Comparison of ENCODE assay signal across 13 cellular contexts in the genomic region with DNA sequence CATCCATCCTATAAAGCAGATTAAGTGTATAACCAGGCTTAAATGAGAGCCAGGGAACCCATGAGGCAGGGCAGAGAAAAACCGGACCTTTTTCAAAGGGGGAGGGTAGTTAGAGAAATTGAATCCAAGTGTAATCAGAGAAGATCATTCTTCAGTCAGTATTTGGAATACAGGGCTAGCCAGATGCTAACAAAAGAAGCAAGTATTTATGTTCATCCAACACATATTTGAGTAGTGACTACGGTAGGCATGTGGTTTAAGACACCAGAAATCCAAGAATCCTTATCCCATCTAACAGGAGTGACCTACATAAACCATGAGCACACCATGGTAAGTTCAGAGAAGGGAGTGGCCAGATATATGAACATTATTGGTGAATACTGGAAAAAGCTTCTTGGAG. TPM values are rescaled to one million over a fixed set of nuclear protein-coding genes. Genes with fewer than 3 reads are reported as not detected.
DNase-seq lines count a peak whose midpoint lies in the region; ATAC-seq and TF ChIP-seq lines count a peak whose summit lies in the region.
"Had no signal": no experiment of that assay in that cellular context is flagged by ENCODE, and none has a peak within 500 bp of the region (broad histone marks: within the 10 kb centered on the region; RNA-seq: fewer than 3 reads in every experiment).

No MANE protein-coding gene starts in this region.

- no peaks in the 10 kb centered on the region for H4K20me1 ChIP-seq in PC-3 (ENCODE audit: low read length)

- DNase-seq in BJ (ENCODE audit: low read depth), result peak; percentile 87
- peak; percentile 88 for DNase-seq in PC-3
- DNase-seq in dedifferentiated amniotic fluid mesenchymal stem cell (ENCODE audit: extremely low spot score), result peak; percentile 87
- DNase-seq in nephron progenitor cell, result no peak
- DNase-seq in Caco-2, result no peak
- no peak for DNase-seq in left ventricle myocardium inferior
- no peak for DNase-seq in colonic mucosa
- DNase-seq: left ventricle myocardium superior, NCI-H524 treated with DMSO at 0.1 percent for 48 hours, psoas muscle, upper lobe of right lung had no signal

- no peaks in the 10 kb centered on the region for H3K79me2 ChIP-seq in PC-3 (ENCODE audit: low read length)

- BruUV-seq in PC-3 (replicated peaks; lab: Mats Ljungman, UMichigan) (no TSS peak), Caco-2 (replicated peaks; lab: Mats Ljungman, UMichigan) (no TSS peak)

- H3K9me3 Mint-ChIP-seq in nephron progenitor cell (no peaks in the 10 kb centered on the region), Caco-2 (ENCODE audit: unreplicated experiment) (no peaks in the 10 kb centered on the region)

- H3K27ac Mint-ChIP-seq in nephron progenitor cell (peak overlapping the region; percentile 25), Caco-2 (ENCODE audit: unreplicated experiment) (no peak overlapping the region)

- H3K4me3 ChIP-seq in BJ (ENCODE audit: low read depth, low read length) (no peak overlapping the region), PC-3 (ENCODE audit: low read length) (no peak overlapping the region), Caco-2 (ENCODE audit: low read depth, low read length) (no peak overlapping the region), left ventricle myocardium inferior (no peak overlapping the region), colonic mucosa (no peak overlapping the region)
- H3K4me3 ChIP-seq: psoas muscle, upper lobe of right lung had no signal

- peaks cover 35% of the 10 kb centered on the region for H3K4me1 Mint-ChIP-seq in nephron progenitor cell
- peaks cover 17% of the 10 kb centered on the region for H3K4me1 Mint-ChIP-seq in Caco-2 (ENCODE audit: low read depth, unreplicated experiment)

- H3K9me3 ChIP-seq in PC-3 (ENCODE audit: low read length) (no peaks in the 10 kb centered on the region), Caco-2 (no peaks in the 10 kb centered on the region), left ventricle myocardium inferior (replicated peaks) (no peaks in the 10 kb centered on the region), colonic mucosa (no peaks in the 10 kb centered on the region)
- H3K9me3 ChIP-seq: psoas muscle, upper lobe of right lung had no signal

- H3K27me3 ChIP-seq in BJ (ENCODE audit: control insufficient read depth, insufficient read depth, low read length) (no peaks in the 10 kb centered on the region), PC-3 (ENCODE audit: low read length) (no peaks in the 10 kb centered on the region), Caco-2 (replicated peaks; ENCODE audit: control insufficient read depth, insufficient read depth, low read length) (no peaks in the 10 kb centered on the region), left ventricle myocardium inferior (ENCODE audit: low read depth) (no peaks in the 10 kb centered on the region), colonic mucosa (no peaks in the 10 kb centered on the region)
- H3K27me3 ChIP-seq: upper lobe of right lung had no signal

- H2AFZ ChIP-seq in PC-3 (ENCODE audit: low read length), result no peak overlapping the region

- H3K4me3 Mint-ChIP-seq in nephron progenitor cell (no peak overlapping the region), Caco-2 (ENCODE audit: unreplicated experiment) (no peak overlapping the region)

- H3K36me3 Mint-ChIP-seq in nephron progenitor cell (ENCODE audit: low read depth) (peaks cover 14% of the 10 kb centered on the region), Caco-2 (ENCODE audit: insufficient read depth, unreplicated experiment) (peaks cover 16% of the 10 kb centered on the region)

- H3K27ac ChIP-seq in PC-3 (ENCODE audit: low read length) (peak overlapping the region; percentile 52), left ventricle myocardium inferior (replicated peaks) (no peak overlapping the region), colonic mucosa (no peak overlapping the region)
- H3K27ac ChIP-seq: psoas muscle, upper lobe of right lung had no signal

- H3K4me1 ChIP-seq in PC-3 (ENCODE audit: insufficient read depth, low read length), result peaks cover 23% of the 10 kb centered on the region
- H3K4me1 ChIP-seq in Caco-2, result no peaks in the 10 kb centered on the region
- H3K4me1 ChIP-seq in left ventricle myocardium inferior, result peaks cover 23% of the 10 kb centered on the region
- H3K4me1 ChIP-seq in colonic mucosa, result no peaks in the 10 kb centered on the region

- POLR2A ChIA-PET in BJ (lab: Charles Lee) (interaction anchor here (1.0 kb wide), 1 partner anchor 19 kb away, joined by 3 read pairs; no protein-coding TSS in a partner anchor), PC-3 (lab: Charles Lee; ENCODE audit: unreplicated experiment) (no interaction called here), Caco-2 (lab: Charles Lee) (no interaction called here)

- H3F3A ChIP-seq in PC-3 (ENCODE audit: low read length, unreplicated experiment), result no peaks in the 10 kb centered on the region

- ATAC-seq in PC-3 (peak; percentile 95), GM21528 (IDR thresholded peaks at IDR 0.05; ENCODE audit: low FRiP score, unreplicated experiment) (no peak)
- ATAC-seq: left ventricle myocardium superior, psoas muscle, upper lobe of right lung had no signal

- TF ChIP-seq CTCF in BJ (IDR thresholded peaks at IDR 0.05; ENCODE audit: insufficient read depth, low read depth, low read length), result no peak
- TF ChIP-seq CTCF in PC-3 (conservative IDR thresholded peaks at IDR 0.05; ENCODE audit: low read depth, low read length), result no peak
- no peak for TF ChIP-seq CTCF in nephron progenitor cell (IDR thresholded peaks at IDR 0.05)
- no peak for TF ChIP-seq CTCF in Caco-2 (IDR thresholded peaks at IDR 0.05; ENCODE audit: insufficient read depth in 1 of 2, low read depth in 1 of 2, low read length in 1 of 2, severe bottlenecking in 1 of 2, unreplicated experiment in 1 of 2)
- TF ChIP-seq CTCF in left ventricle myocardium inferior (IDR thresholded peaks at IDR 0.05; ENCODE audit: borderline replicate concordance), result no peak
- no peak for TF ChIP-seq CTCF in colonic mucosa (IDR thresholded peaks at IDR 0.05)

- H3K36me3 ChIP-seq in BJ (ENCODE audit: control insufficient read depth, insufficient read depth, low read length), result 0 out of 2 replicates have a peak, but pooled peaks cover 1% of the 10 kb centered on the region
- peaks cover 13% of the 10 kb centered on the region; the same call in 1 of the 2 replicates for H3K36me3 ChIP-seq in PC-3 (ENCODE audit: low read depth, low read length)
- H3K36me3 ChIP-seq in Caco-2 (ENCODE audit: control insufficient read depth, insufficient read depth, low read length), result no peaks in the 10 kb centered on the region
- H3K36me3 ChIP-seq in left ventricle myocardium inferior, result peaks cover 7% of the 10 kb centered on the region
- H3K36me3 ChIP-seq in colonic mucosa, result no peaks in the 10 kb centered on the region

- H3K4me2 ChIP-seq in PC-3 (ENCODE audit: low read length), result peak overlapping the region; percentile 16; the same call in 1 of the 2 replicates

- H3K9ac ChIP-seq in PC-3 (ENCODE audit: low read length) (no peak overlapping the region), colonic mucosa (ENCODE audit: low read depth in 2 of 2, low read length in 2 of 2) (no peak overlapping the region)

- no peaks in the 10 kb centered on the region for H3K27me3 Mint-ChIP-seq in nephron progenitor cell (ENCODE audit: low read depth, poor library complexity)
- no peaks in the 10 kb centered on the region for H3K27me3 Mint-ChIP-seq in Caco-2 (ENCODE audit: insufficient read depth, unreplicated experiment)

- CTCF ChIA-PET in BJ (lab: Yijun Ruan, JAX) (interaction anchor here (1.2 kb wide), 1 partner anchor 19 kb away, joined by 3 read pairs; no protein-coding TSS in a partner anchor), PC-3 (lab: Charles Lee) (no interaction called here), Caco-2 (lab: Charles Lee) (interaction anchor here (0.8 kb wide), 1 partner anchor 12 kb away, joined by 4 read pairs; no protein-coding TSS in a partner anchor)

- intact Hi-C loops in PC-3 (cut with micrococcal nuclease) (loop anchor here (1.0 kb wide), 1 partner anchor 19 kb away; no protein-coding TSS in a partner anchor), Caco-2 (cut with micrococcal nuclease; ENCODE audit: unreplicated experiment) (no loop called here), left ventricle myocardium inferior (cut with micrococcal nuclease) (no loop called here), colonic mucosa (cut with DNase I) (no loop called here)

- H3K9me2 ChIP-seq in PC-3 (replicated peaks; ENCODE audit: low read length), result no peaks in the 10 kb centered on the region

RNA-seq across cellular contexts. Expression of a gene that starts 46.8 kb away (rescaled TPM):
- polyA plus RNA-seq in BJ (2011; rRNA removed), result not detected in 2 replicates
- not detected in 2 replicates for polyA minus RNA-seq in BJ (2011; rRNA and poly(A)+ RNA removed)
- total RNA-seq in PC-3 (2014; rRNA removed) (0.12 TPM in 1 of 2 replicates, not detected in the other), Caco-2 (2022) (0.09 TPM in 1 of 2 replicates, not detected in the other), left ventricle myocardium inferior (not detected), colonic mucosa (under 1 TPM in 1 of 2 donors, not detected in 1; 0.45 TPM)
- total RNA-seq: endothelial cell of umbilical vein, left ventricle myocardium superior, psoas muscle, upper lobe of right lung had no signal
- polyA plus RNA-seq: endothelial cell of umbilical vein had no signal

RNA-seq across cellular contexts. Expression of a gene that starts 54.4 kb away (rescaled TPM):
- 182 and 261 TPM in 2 replicates for polyA plus RNA-seq in BJ (2011; rRNA removed)
- 84.4 and 154 TPM in 2 replicates for polyA minus RNA-seq in BJ (2011; rRNA and poly(A)+ RNA removed)
- total RNA-seq in PC-3 (2014; rRNA removed), result 292 and 294 TPM in 2 replicates
- 403 and 420 TPM in 2 replicates for total RNA-seq in Caco-2 (2022)
- 37.4 TPM for total RNA-seq in left ventricle myocardium inferior
- 100 to 1,000 TPM; 163 to 194 TPM for total RNA-seq in colonic mucosa

Comparison
In these comparisons a context has a peak if more than half of its experiments do, and no peak if none do; other contexts are left out.
1. DNase-seq: peak in BJ (single experiment), PC-3 (single experiment) and dedifferentiated amniotic fluid mesenchymal stem cell (single experiment); none in nephron progenitor cell (single experiment), Caco-2 (0 of 2), left ventricle myocardium inferior (single experiment) and colonic mucosa (single experiment).